ENCODE assay signal across 16 cellular contexts in the genomic region with DNA sequence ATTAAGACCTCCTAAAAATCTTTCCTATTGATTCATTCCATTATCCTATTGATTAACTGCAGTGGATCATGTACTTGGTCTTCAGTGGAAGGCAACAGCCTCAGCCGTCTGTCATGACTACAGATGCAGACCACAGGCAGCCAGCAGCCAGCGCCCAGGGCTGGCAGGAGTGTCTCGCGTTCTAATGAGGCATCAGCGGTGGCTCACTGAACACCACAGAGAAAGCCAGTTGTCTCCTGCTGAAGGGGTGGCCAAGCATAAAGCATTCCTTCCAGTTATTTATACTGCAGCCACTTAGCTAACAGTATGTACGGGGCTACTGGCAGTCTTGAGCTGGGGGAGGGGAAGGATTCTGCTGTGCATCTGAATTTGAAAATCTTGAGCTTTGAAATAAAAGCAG.
"Had no signal": no experiment of that assay in that cellular context is flagged by ENCODE, and none has a peak within 500 bp of the region (broad histone marks: within the 10 kb centered on the region; RNA-seq: fewer than 3 reads in every experiment).

No MANE protein-coding gene starts in this region.

- H3K9me3 ChIP-seq: body of pancreas, left lung, mucosa of descending colon, neutrophil, pancreas, testis, upper lobe of right lung had no signal

- H3K27me3 ChIP-seq: body of pancreas, dorsolateral prefrontal cortex, left lung, neutrophil, pancreas, testis, upper lobe of right lung had no signal

- H3K4me1 ChIP-seq: body of pancreas, left lung, pancreas, testis, upper lobe of right lung had no signal

- H3K27ac ChIP-seq: body of pancreas, dorsolateral prefrontal cortex, left lung, neutrophil, pancreas, testis, upper lobe of right lung had no signal

- H3K36me3 ChIP-seq: left lung, neutrophil, pancreas, upper lobe of right lung had no signal

- H3K4me3 ChIP-seq: body of pancreas, dorsolateral prefrontal cortex, left lung, mucosa of descending colon, pancreas, testis, upper lobe of right lung had no signal

- DNase-seq: activated CD4-positive, CD25-positive, alpha-beta regulatory T cell treated with anti-CD3 and anti-CD28 coated beads, Interleukin-2, amount 50 U/mL, for 72 hours; activated gamma-delta T cell; activated naive CD8-positive, alpha-beta T cell treated with anti-CD3 and anti-CD28 coated beads for 36 hours; amniotic stem cell; body of pancreas; caudate nucleus; dorsolateral prefrontal cortex; left lung; mucosa of descending colon; naive thymus-derived CD8-positive, alpha-beta T cell; pancreas; stimulated activated CD4-positive, alpha-beta T cell treated with anti-CD3 and anti-CD28 coated beads, Interleukin-4, amount 100 ng/mL, for 4 hours; T1000; testis; upper lobe of right lung had no signal
